In genomic region chr9:22316645-22317044, GRCh38 we compare ENCODE assay signal across 27 cellular contexts.
"Had no signal": no experiment of that assay in that cellular context is flagged by ENCODE, and none has a peak within 500 bp of the region (broad histone marks: within the 10 kb centered on the region; RNA-seq: fewer than 3 reads in every experiment).

No MANE protein-coding gene starts in this region.

- H3K27ac Mint-ChIP-seq: immature natural killer cell; naive thymus-derived CD4-positive, alpha-beta T cell had no signal

- H3K36me3 ChIP-seq: esophagus squamous epithelium, gastrocnemius medialis, heart right ventricle, left lung, lower lobe of right lung had no signal

- H3K4me1 Mint-ChIP-seq: immature natural killer cell; naive thymus-derived CD4-positive, alpha-beta T cell had no signal

- H3K36me3 Mint-ChIP-seq: immature natural killer cell had no signal

- H3K4me1 ChIP-seq: esophagus squamous epithelium, gastrocnemius medialis, heart right ventricle, left lung, lower lobe of right lung had no signal

- H3K27me3 ChIP-seq: esophagus squamous epithelium, gastrocnemius medialis, heart right ventricle, left lung had no signal

- ATAC-seq: esophagus mucosa; gastrocnemius medialis; heart right ventricle; left cardiac atrium; left lung; left ventricle myocardium superior; lower lobe of right lung; naive thymus-derived CD4-positive, alpha-beta T cell had no signal

- H3K4me3 Mint-ChIP-seq: immature natural killer cell; naive thymus-derived CD4-positive, alpha-beta T cell had no signal

- H3K4me3 ChIP-seq: coronary artery, dorsolateral prefrontal cortex, esophagus squamous epithelium, gastrocnemius medialis, heart right ventricle, left lung, lower lobe of right lung had no signal

- FAIRE-seq: colon, endometrium, islet of Langerhans had no signal

- H3K27ac ChIP-seq: coronary artery, dorsolateral prefrontal cortex, epithelial cell of prostate, esophagus squamous epithelium, gastrocnemius medialis, heart right ventricle, left lung, lower lobe of right lung had no signal

- DNase-seq: dermis blood vessel endothelial cell; dorsolateral prefrontal cortex; effector CD4-positive, alpha-beta T cell; effector memory CD4-positive, alpha-beta T cell; erythroblast; esophagus squamous epithelium; foreskin fibroblast; foreskin melanocyte; gastrocnemius medialis; glutamatergic neuron; head of caudate nucleus; heart right ventricle; hypothalamus; immature natural killer cell; left cardiac atrium; left lung; left ventricle myocardium superior; lower lobe of right lung; mesenchymal stem cell; midbrain; naive thymus-derived CD4-positive, alpha-beta T cell had no signal
